12 cellular contexts compared by ENCODE assay signal in the genomic region with DNA sequence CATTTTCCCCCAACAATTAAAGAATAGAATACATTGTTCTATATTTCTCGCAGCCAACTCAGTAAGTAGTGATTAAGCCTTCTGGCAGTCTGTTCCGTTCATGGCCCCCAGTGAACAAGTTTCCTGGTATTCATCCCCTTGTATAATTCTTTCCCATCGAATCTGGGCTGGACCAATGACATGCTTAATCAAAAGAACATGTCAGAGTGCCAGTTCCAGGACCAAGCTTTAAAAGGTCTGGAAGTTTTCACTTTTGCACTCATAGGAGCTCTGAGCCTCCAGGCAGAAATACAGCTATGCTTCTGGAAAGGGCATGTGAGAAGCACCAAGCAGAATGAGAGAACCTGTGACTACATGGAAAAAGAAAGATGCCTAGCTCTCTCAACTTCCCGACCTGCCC. TPM values are rescaled to one million over a fixed set of nuclear protein-coding genes. Genes with fewer than 3 reads are reported as not detected.
DNase-seq lines count a peak whose midpoint lies in the region; ATAC-seq and TF ChIP-seq lines count a peak whose summit lies in the region.
"Had no signal": no experiment of that assay in that cellular context is flagged by ENCODE, and none has a peak within 500 bp of the region (broad histone marks: within the 10 kb centered on the region; RNA-seq: fewer than 3 reads in every experiment).

No MANE protein-coding gene starts in this region.

- H3K4me1 ChIP-seq in osteoblast (ENCODE audit: insufficient read depth, low read length): peaks cover 23% of the 10 kb centered on the region
- H3K4me1 ChIP-seq: thyroid gland had no signal

- H3K36me3 Mint-ChIP-seq in T-helper 1 cell treated with Interleukin-12 subunit alpha and Interleukin-12 subunit beta and Interleukin-4 antibody, amounts not matched to agents 30 μg/mL and 1 μg/mL, for 36 hours (ENCODE audit: low read depth): peaks cover 5% of the 10 kb centered on the region

- no peaks in the 10 kb centered on the region for H3K36me3 ChIP-seq in osteoblast (ENCODE audit: insufficient read depth, low read length)
- H3K36me3 ChIP-seq: thyroid gland had no signal

- DNase-seq in T-helper 1 cell: no peak
- peak; percentile 80 for DNase-seq in M059J (ENCODE audit: low read depth)
- DNase-seq in epithelial cell of esophagus (ENCODE audit: low read depth): peak; percentile 30
- DNase-seq in osteoblast (ENCODE audit: insufficient read length, low spot score, missing footprints): peak; percentile 46
- DNase-seq in NCI-H187 (lab: John Stamatoyannopoulos, UW): no peak
- DNase-seq in MV-4-11 (lab: John Stamatoyannopoulos, UW): no peak
- DNase-seq: T-helper 9 cell, thyroid gland had no signal

- H3K27ac Mint-ChIP-seq in T-helper 1 cell treated with Interleukin-12 subunit alpha and Interleukin-12 subunit beta and Interleukin-4 antibody, amounts not matched to agents 30 μg/mL and 1 μg/mL, for 36 hours: no peak overlapping the region

- no peaks in the 10 kb centered on the region for H3K79me2 ChIP-seq in osteoblast (ENCODE audit: insufficient read depth, low read length)

- peak overlapping the region; percentile 12 for H3K4me3 Mint-ChIP-seq in T-helper 1 cell treated with Interleukin-12 subunit alpha and Interleukin-12 subunit beta and Interleukin-4 antibody, amounts not matched to agents 30 μg/mL and 1 μg/mL, for 36 hours

- peak overlapping the region; percentile 71 for H3K27ac ChIP-seq in osteoblast (ENCODE audit: low read depth, low read length)
- H3K27ac ChIP-seq: 22Rv1, KMS-11, thyroid gland had no signal

- no peaks in the 10 kb centered on the region for H3K27me3 ChIP-seq in osteoblast (ENCODE audit: insufficient read depth, low read length)
- H3K27me3 ChIP-seq: thyroid gland had no signal

- TF ChIP-seq CTCF in epithelial cell of esophagus (IDR thresholded peaks at IDR 0.05; ENCODE audit: insufficient read depth, low read depth, low read length, missing control alignments) (no peak), osteoblast (IDR thresholded peaks at IDR 0.05; ENCODE audit: extremely low read depth, low read depth, low read length) (no peak)

- H4K20me1 ChIP-seq in osteoblast (ENCODE audit: insufficient read depth, low read length): no peaks in the 10 kb centered on the region

- peak overlapping the region; percentile 75 for H3K4me2 ChIP-seq in osteoblast (ENCODE audit: insufficient read depth, low read length)
- H3K4me2 ChIP-seq: KMS-11 had no signal

- peak overlapping the region; percentile 66 for H2AFZ ChIP-seq in osteoblast (ENCODE audit: low read length)

- H3K4me3 ChIP-seq in epithelial cell of esophagus (ENCODE audit: low read length) (no peak overlapping the region), osteoblast (ENCODE audit: insufficient read depth, low read length) (peak overlapping the region; percentile 48)
- H3K4me3 ChIP-seq: thyroid gland had no signal

- peaks cover 7% of the 10 kb centered on the region for H3K9me3 Mint-ChIP-seq in T-helper 1 cell treated with Interleukin-12 subunit alpha and Interleukin-12 subunit beta and Interleukin-4 antibody, amounts not matched to agents 30 μg/mL and 1 μg/mL, for 36 hours

- peaks cover 26% of the 10 kb centered on the region for H3K4me1 Mint-ChIP-seq in T-helper 1 cell treated with Interleukin-12 subunit alpha and Interleukin-12 subunit beta and Interleukin-4 antibody, amounts not matched to agents 30 μg/mL and 1 μg/mL, for 36 hours (ENCODE audit: low read depth)

- no peak for ATAC-seq in HG03095 (IDR thresholded peaks at IDR 0.05; ENCODE audit: unreplicated experiment)

- H3K9me3 ChIP-seq in osteoblast (ENCODE audit: low read depth, low read length): no peaks in the 10 kb centered on the region
- H3K9me3 ChIP-seq: thyroid gland had no signal

- peaks cover 9% of the 10 kb centered on the region for H3K27me3 Mint-ChIP-seq in T-helper 1 cell treated with Interleukin-12 subunit alpha and Interleukin-12 subunit beta and Interleukin-4 antibody, amounts not matched to agents 30 μg/mL and 1 μg/mL, for 36 hours (ENCODE audit: low read depth)

RNA-seq across cellular contexts. Expression of a gene that starts 22.5 kb away (rescaled TPM):
- total RNA-seq in M059J (2014; rRNA removed; shearing (Covaris generic)): 37.9 and 51.8 TPM in 2 replicates
- total RNA-seq in osteoblast: 81.4 and 90.2 TPM in 2 replicates

Comparison
In these comparisons a context has a peak if more than half of its experiments do, and no peak if none do; other contexts are left out.
1. DNase-seq: peak in M059J (single experiment), epithelial cell of esophagus (single experiment) and osteoblast (single experiment); none in T-helper 1 cell (0 of 5), NCI-H187 (0 of 2) and MV-4-11 (single experiment).